Comparison of ENCODE assay signal across 9 cellular contexts in the genomic region with DNA sequence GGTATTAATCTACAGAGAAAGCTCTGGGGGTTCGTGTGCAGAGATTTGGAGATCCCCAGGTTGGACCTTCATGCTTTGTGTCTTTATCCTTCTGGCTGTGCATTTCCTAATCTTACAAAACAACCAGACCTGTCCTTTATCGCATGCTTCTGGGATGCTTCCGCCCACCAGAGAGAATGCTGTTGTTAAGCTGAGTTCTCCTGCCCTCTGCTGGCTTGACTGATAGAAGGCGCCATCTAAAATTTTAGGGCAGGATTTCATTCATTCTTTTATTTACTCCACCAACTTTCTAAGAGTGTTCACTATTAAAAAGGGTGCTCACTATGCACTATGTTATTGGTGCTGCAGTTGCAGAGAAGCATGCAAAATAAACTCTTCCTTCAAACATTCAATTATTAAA. TPM values are rescaled to one million over a fixed set of nuclear protein-coding genes. Genes with fewer than 3 reads are reported as not detected.
DNase-seq lines count a peak whose midpoint lies in the region; ATAC-seq and TF ChIP-seq lines count a peak whose summit lies in the region.
"Had no signal": no experiment of that assay in that cellular context is flagged by ENCODE, and none has a peak within 500 bp of the region (broad histone marks: within the 10 kb centered on the region; RNA-seq: fewer than 3 reads in every experiment).

No MANE protein-coding gene starts in this region.

- no peak overlapping the region for H3K4me2 ChIP-seq in OCI-LY7 (ENCODE audit: low read length)

- H3K79me2 ChIP-seq in OCI-LY7 (ENCODE audit: insufficient read depth, low read depth, low read length) = no peaks in the 10 kb centered on the region

- H4K20me1 ChIP-seq in OCI-LY7 (ENCODE audit: insufficient read depth, low read length) = no peaks in the 10 kb centered on the region

- POLR2A ChIA-PET in OCI-LY7 (lab: Charles Lee) = interaction anchor here (0.7 kb wide), 1 partner anchor 446 kb away, joined by 3 read pairs; no protein-coding TSS in a partner anchor

- CTCF ChIA-PET in OCI-LY7 (lab: Charles Lee; ENCODE audit: unreplicated experiment) = interaction anchor here (0.6 to 1.8 kb wide), 5 partner anchors 8 to 370 kb away, joined by 4 to 18 read pairs (median 4); a partner anchor contains a TSS

- TF ChIP-seq CTCF in HL-60 (IDR thresholded peaks at IDR 0.05; ENCODE audit: insufficient read depth, low read length) = peak; percentile 4
- peak; percentile 82 for TF ChIP-seq CTCF in OCI-LY7 (conservative IDR thresholded peaks at IDR 0.05; ENCODE audit: low read length)
- peak; percentile 75 to 79 for TF ChIP-seq CTCF in brain (conservative IDR thresholded peaks at IDR 0.05)

- H3K9me2 ChIP-seq in OCI-LY7 (ENCODE audit: insufficient read depth, low read length) = no peaks in the 10 kb centered on the region

- no peak for ATAC-seq in GM18870 (IDR thresholded peaks at IDR 0.05; ENCODE audit: unreplicated experiment)

- BruUV-seq in OCI-LY7 (replicated peaks; lab: Mats Ljungman, UMichigan) = no TSS peak

- peaks cover 2% of the 10 kb centered on the region for H3K27me3 ChIP-seq in HL-60 (ENCODE audit: insufficient read depth, poor library complexity, severe bottlenecking)

- H3K36me3 Mint-ChIP-seq in brain = no peaks in the 10 kb centered on the region

- peaks cover 0 to 2% (median 0%) of the 10 kb centered on the region in 5 experiments for H3K9me3 Mint-ChIP-seq in brain
- H3K9me3 Mint-ChIP-seq: T-helper 1 cell treated with Interleukin-12 subunit alpha and Interleukin-12 subunit beta and Interleukin-4 antibody, amounts not matched to agents 30 μg/mL and 1 μg/mL, for 36 hours had no signal

- H3K36me3 ChIP-seq in OCI-LY7 (ENCODE audit: insufficient read depth, low read length) = no peaks in the 10 kb centered on the region

- peaks cover 19% of the 10 kb centered on the region for H3K27me3 Mint-ChIP-seq in brain

- no peaks in the 10 kb centered on the region for H3K9me3 ChIP-seq in OCI-LY7 (ENCODE audit: low read length)

- H3K4me1 ChIP-seq in OCI-LY7 (ENCODE audit: insufficient read depth, low read length, poor library complexity, severe bottlenecking) = no peaks in the 10 kb centered on the region

- no peak overlapping the region for H3K4me3 Mint-ChIP-seq in brain
- H3K4me3 Mint-ChIP-seq: T-helper 1 cell treated with Interleukin-12 subunit alpha and Interleukin-12 subunit beta and Interleukin-4 antibody, amounts not matched to agents 30 μg/mL and 1 μg/mL, for 36 hours had no signal

- H3K27ac ChIP-seq in HL-60 (replicated peaks) (no peak overlapping the region), OCI-LY7 (ENCODE audit: low read depth, low read length, poor library complexity, severe bottlenecking) (no peak overlapping the region)

- intact Hi-C loops in OCI-LY7 (cut with micrococcal nuclease; ENCODE audit: unreplicated experiment) = loop anchor here (1.0 to 5.0 kb wide), 5 partner anchors 35 to 459 kb away; no protein-coding TSS in a partner anchor

- DNase-seq in DMS53 treated with DMSO at 0.1 percent for 48 hours (lab: John Stamatoyannopoulos, UW; ENCODE audit: unreplicated experiment) = peak; percentile 23
- peak; percentile 14 to 39 for DNase-seq in HL-60 (ENCODE audit: low read depth in 1 of 2, low spot score in 1 of 2)
- DNase-seq in OCI-LY7 (ENCODE audit: low spot score) = peak; percentile 65
- DNase-seq in iris pigment epithelial cell (ENCODE audit: low read depth) = peak; percentile 75
- peak; percentile 8 to 23 for DNase-seq in stimulated activated CD4-positive, alpha-beta T cell treated with anti-CD3 and anti-CD28 coated beads, Interleukin-4, amount 100 ng/mL, for 48 hours (ENCODE audit: low read depth in 2 of 2)
- no peak for DNase-seq in stimulated activated naive CD4-positive, alpha-beta T cell treated with Interleukin-2 at 50 U/mL for 16 hours (lab: John Stamatoyannopoulos, UW)

- peaks cover 13% of the 10 kb centered on the region for H3K4me1 Mint-ChIP-seq in brain

- H2AFZ ChIP-seq in OCI-LY7 (ENCODE audit: low read length) = no peak overlapping the region

- H3K4me3 ChIP-seq in HL-60 (replicated peaks; ENCODE audit: insufficient read depth, low read length) (no peak overlapping the region), OCI-LY7 (ENCODE audit: low read depth, low read length, poor library complexity, severe bottlenecking) (no peak overlapping the region)

- H3K27ac Mint-ChIP-seq in brain = peak overlapping the region in 1 of 5 experiments; percentile 59
- H3K27ac Mint-ChIP-seq: T-helper 1 cell treated with Interleukin-12 subunit alpha and Interleukin-12 subunit beta and Interleukin-4 antibody, amounts not matched to agents 30 μg/mL and 1 μg/mL, for 36 hours had no signal

RNA-seq across cellular contexts. Expression of a gene that starts 8.7 kb away (rescaled TPM):
- total RNA-seq in OCI-LY7 (2014; rRNA removed; shearing (Covaris generic)) = not detected in 2 replicates
- total RNA-seq in OCI-LY7 (2022) = not detected in 2 replicates
- polyA plus RNA-seq in brain (ENCODE audit: insufficient read depth, low read depth, low replicate concordance) = 140 TPM

RNA-seq across cellular contexts. Expression of a gene that starts 23.5 kb away (rescaled TPM):
- total RNA-seq in OCI-LY7 (2014; rRNA removed; shearing (Covaris generic)) = not detected in 2 replicates
- total RNA-seq in OCI-LY7 (2022) = not detected in 2 replicates
- not detected for polyA plus RNA-seq in brain (ENCODE audit: insufficient read depth, low read depth, low replicate concordance)

Comparison
In these comparisons a context has a peak if more than half of its experiments do, and no peak if none do; other contexts are left out.
1. CTCF ChIP-seq: peak in every context shown above with its lines; median percentile 82 in OCI-LY7; 77 in brain; 4 in HL-60.